ENCODE assay signal across 1 cellular context in the genomic region with DNA sequence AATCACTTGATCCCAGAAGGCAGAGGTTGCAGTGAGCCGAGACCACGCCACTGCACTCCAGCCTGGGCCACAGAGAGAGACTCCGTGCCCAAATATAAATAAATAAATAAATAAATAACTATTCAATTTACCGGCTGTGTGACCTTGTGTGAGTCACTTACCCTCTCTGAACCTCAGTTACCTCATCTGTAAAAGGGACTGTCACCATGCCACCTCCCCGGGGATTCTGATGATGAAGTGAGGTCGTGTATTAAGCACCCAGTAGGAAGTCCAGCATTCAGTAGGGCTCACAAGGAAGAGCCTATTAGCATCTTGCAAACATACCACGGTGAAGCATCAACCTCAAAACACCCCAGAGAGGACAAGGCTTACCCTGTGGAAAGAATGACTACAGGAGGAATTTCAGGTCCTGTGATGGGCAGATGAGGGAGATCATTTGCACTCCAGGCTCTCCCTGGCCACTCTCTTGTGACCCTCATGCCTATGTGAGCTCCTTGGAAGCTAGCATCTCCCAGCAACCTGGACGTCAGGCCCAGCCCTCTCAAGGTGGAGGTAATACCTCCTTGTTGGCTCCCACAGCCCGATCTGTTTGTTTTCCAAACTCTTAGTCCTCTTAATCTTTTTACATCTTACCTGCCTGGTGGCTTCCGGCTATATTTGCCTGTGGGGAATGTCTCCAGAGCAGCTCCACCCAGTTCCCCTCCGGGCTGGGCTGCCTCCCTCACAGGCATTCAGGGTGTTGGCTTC.
A peak's percentile ranks its signal among the peaks of the same experiment; 100 is the strongest.
TF ChIP-seq lines count a peak whose summit lies in the region.

No MANE protein-coding gene starts in this region.

TF ChIP-seq in H1, 55 proteins besides CTCF, POLR2A, EP300 and RAD21:
- TF ChIP-seq KDM1A (IDR thresholded peaks at IDR 0.05; ENCODE audit: borderline replicate concordance, low read length) (peak; percentile 55; the same call in 1 of the 2 replicates), HDAC2 (IDR thresholded peaks at IDR 0.05; ENCODE audit: borderline replicate concordance in 1 of 2, low read depth in 2 of 2, low read length in 2 of 2) (peak in 1 of 2 experiments; percentile 32; a peak in 1 of 4 replicates), HDAC6 (IDR thresholded peaks at IDR 0.05; ENCODE audit: low read depth, low read length) (no peak)
